In the genomic region with DNA sequence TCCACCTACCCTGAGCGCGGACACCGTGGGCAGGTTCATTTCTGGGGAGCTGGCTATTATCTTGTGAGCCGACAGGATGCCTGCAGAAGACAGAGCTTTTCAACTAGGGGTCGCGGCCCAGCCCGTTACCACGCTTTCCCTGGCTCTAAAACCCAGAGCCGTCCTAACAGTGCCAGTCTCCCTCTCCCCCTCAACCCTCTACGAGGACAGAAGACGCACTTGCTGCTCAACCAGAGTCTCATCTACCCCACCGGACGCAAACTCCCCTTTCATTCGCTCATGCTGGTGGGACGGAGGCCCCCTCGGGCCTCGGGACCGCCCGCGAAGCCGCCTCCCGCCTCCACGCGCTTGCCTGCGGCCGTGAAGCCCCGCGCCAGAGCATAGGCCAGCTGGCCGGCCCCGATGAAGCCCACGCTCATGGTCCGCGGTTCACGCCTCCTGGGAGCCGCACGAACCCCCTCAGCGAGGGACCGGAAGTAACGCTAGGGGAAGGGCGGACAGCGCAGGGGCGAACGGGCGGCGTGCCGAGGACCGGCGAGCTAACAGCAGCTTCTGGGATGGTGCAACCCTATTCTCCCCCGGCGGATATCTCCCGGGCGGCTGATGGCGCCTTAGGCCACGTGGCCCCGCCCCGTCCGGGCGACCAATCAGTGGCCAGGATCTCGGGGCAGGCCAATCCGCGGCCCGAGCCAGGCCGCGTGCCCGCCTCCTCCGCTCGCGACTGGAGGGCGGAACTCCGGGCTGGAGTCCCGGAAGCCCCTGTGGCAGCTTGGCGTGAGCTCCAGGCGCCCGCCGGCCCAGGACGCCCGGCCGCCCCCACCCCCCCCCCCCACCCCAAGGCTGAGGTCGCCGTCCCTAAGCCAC, we compare ENCODE assay signal across 7 cellular contexts. TPM values are rescaled to one million over a fixed set of nuclear protein-coding genes. Genes with fewer than 3 reads are reported as not detected.
DNase-seq lines count a peak whose midpoint lies in the region; ATAC-seq lines count a peak whose summit lies in the region.

A gene (minus strand): TSS at position 559 of the 864 bp plus-strand sequence. CDS start 140 bp downstream, at position 419.

- ATAC-seq in GM18508 (IDR thresholded peaks at IDR 0.05; ENCODE audit: insufficient read depth, unreplicated experiment) (peak; percentile 87), HG03025 (IDR thresholded peaks at IDR 0.05; ENCODE audit: low FRiP score, unreplicated experiment) (peak; percentile 98), sciatic nerve (peak; percentile 99)

- DNase-seq in NCI-H2081 (lab: John Stamatoyannopoulos, UW) (peak; percentile 98 to 99), T1000 (lab: John Stamatoyannopoulos, UW) (peak; percentile 95), astrocyte of the hippocampus (ENCODE audit: low read depth, low spot score) (peak; percentile 99), hypothalamus (lab: John Stamatoyannopoulos, UW) (peak; percentile 74 to 97 (median 93)), sciatic nerve (ENCODE audit: low spot score) (peak; percentile 96)

- intact Hi-C loops in sciatic nerve (cut with DNase I): no loop called here

RNA-seq across cellular contexts. Expression of the gene that starts here (rescaled TPM):
- 52.2 TPM for total RNA-seq in sciatic nerve

Comparison
In these comparisons a context has a peak if more than half of its experiments do, and no peak if none do; other contexts are left out.
1. Peak in every context shown above with its lines: DNase-seq and ATAC-seq.